Comparison of ENCODE assay signal across 15 cellular contexts in the genomic region with DNA sequence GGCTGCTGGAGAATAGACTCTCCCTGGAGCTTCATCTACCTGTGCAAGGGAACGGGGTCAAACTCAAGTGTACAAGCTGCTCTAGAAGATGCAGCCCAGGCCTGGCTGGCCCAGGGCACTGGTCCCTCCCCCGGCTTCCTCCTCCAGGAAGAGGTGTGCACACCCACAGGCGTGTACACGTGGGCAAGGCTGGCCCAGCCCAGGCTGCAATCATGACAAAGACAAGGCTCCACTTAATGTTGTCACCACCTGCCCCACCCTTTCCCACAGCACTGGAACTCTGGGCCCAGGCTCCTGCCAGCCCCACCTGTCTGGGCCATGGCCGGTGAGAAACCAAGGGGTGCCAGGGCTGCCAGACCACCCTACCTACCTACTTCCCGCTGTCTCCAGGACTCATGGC. TPM values are rescaled to one million over a fixed set of nuclear protein-coding genes. Genes with fewer than 3 reads are reported as not detected.
DNase-seq lines count a peak whose midpoint lies in the region; ATAC-seq, FAIRE-seq and TF ChIP-seq lines count a peak whose summit lies in the region.
"Had no signal": no experiment of that assay in that cellular context is flagged by ENCODE, and none has a peak within 500 bp of the region (broad histone marks: within the 10 kb centered on the region; RNA-seq: fewer than 3 reads in every experiment).

No MANE protein-coding gene starts in this region.

- H3K36me3 ChIP-seq in GM12878 (ENCODE audit: control insufficient read depth in 2 of 2, insufficient read depth in 2 of 2, low read length in 1 of 2) = no peaks in the 10 kb centered on the region
- H3K36me3 ChIP-seq in small intestine (ENCODE audit: control insufficient read depth in 2 of 2, insufficient read depth in 2 of 2, low read length in 2 of 2) = no peaks in the 10 kb centered on the region
- H3K36me3 ChIP-seq: SJCRH30 had no signal

- H3K27ac Mint-ChIP-seq in H9 = no peak overlapping the region

- CTCF ChIA-PET in GM12878 (lab: Yijun Ruan, JAX) = no interaction called here

- H2AK5ac ChIP-seq in H9 (ENCODE audit: insufficient read length, low read length) = no peak overlapping the region

- no peaks in the 10 kb centered on the region for H3K23me2 ChIP-seq in H9 (ENCODE audit: insufficient read length, low read depth, low read length, poor library complexity, severe bottlenecking)

- H3K9ac ChIP-seq in GM12878 (ENCODE audit: control insufficient read depth, insufficient read depth, low read length) (no peak overlapping the region), H9 (ENCODE audit: extremely low read depth, insufficient read length, low read length) (no peak overlapping the region)

- peaks cover 3 to 6% of the 10 kb centered on the region in 2 experiments; a peak in 3 of 4 replicates for H3K27me3 ChIP-seq in GM12878 (replicated peaks in 1 of 2; ENCODE audit: control insufficient read depth in 2 of 2, insufficient read depth in 2 of 2, low read length in 1 of 2)
- H3K27me3 ChIP-seq in small intestine (ENCODE audit: control insufficient read depth in 2 of 2, insufficient read depth in 2 of 2, low read length in 2 of 2) = peaks cover 6 to 30% of the 10 kb centered on the region in 2 donors
- H3K27me3 ChIP-seq in H9 (ENCODE audit: insufficient read depth, low read length) = peaks cover 16% of the 10 kb centered on the region; the same call in 1 of the 2 replicates
- H3K27me3 ChIP-seq: SJCRH30 had no signal

- ATAC-seq in GM12878 (peak; percentile 43; the same call in 2 of the 3 replicates), GM21723 (IDR thresholded peaks at IDR 0.05; ENCODE audit: unreplicated experiment) (no peak)

- H3K14ac ChIP-seq in H9 (ENCODE audit: insufficient read depth, low read length) = no peak overlapping the region

- no peak for TF ChIP-seq RAD21 in GM12878 (IDR thresholded peaks at IDR 0.05; ENCODE audit: insufficient read depth, low read depth, low read length)

- H3K9me3 ChIP-seq in GM12878 (replicated peaks; ENCODE audit: control insufficient read depth, insufficient read depth, low read length) (no peaks in the 10 kb centered on the region; the same call in 2 of the 3 replicates), small intestine (ENCODE audit: control insufficient read depth, low read depth) (no peaks in the 10 kb centered on the region), H9 (ENCODE audit: control insufficient read depth, low read depth, low read length) (no peaks in the 10 kb centered on the region)
- H3K9me3 ChIP-seq: SJCRH30 had no signal

- H3K27ac ChIP-seq in GM12878 (ENCODE audit: control insufficient read depth, insufficient read depth) = no peak overlapping the region
- no peak overlapping the region for H3K27ac ChIP-seq in small intestine (ENCODE audit: low read depth in 1 of 2, low read length in 1 of 2)
- no peak overlapping the region for H3K27ac ChIP-seq in H9 (ENCODE audit: insufficient read length, low read depth, low read length)
- H3K27ac ChIP-seq: SJCRH30 had no signal

- no peaks in the 10 kb centered on the region for H3K4me1 Mint-ChIP-seq in H9

- H2BK5ac ChIP-seq in H9 (ENCODE audit: insufficient read length, low read length) = no peak overlapping the region

- H2BK15ac ChIP-seq in H9 (ENCODE audit: low read depth, low read length) = no peak overlapping the region

- H4K8ac ChIP-seq in H9 (replicated peaks; ENCODE audit: insufficient read length, low read depth, low read length) = no peak overlapping the region

- in situ Hi-C loops in GM12878 (cut with MboI) = no loop called here

- intact Hi-C loops in GM12878 (cut with micrococcal nuclease; ENCODE audit: unreplicated experiment) = no loop called here

- H2BK20ac ChIP-seq in H9 (ENCODE audit: low read depth, low read length, poor library complexity, severe bottlenecking) = no peak overlapping the region

- RAD21 ChIA-PET in GM12878 (lab: Charles Lee; ENCODE audit: unreplicated experiment) = no interaction called here

- no peak overlapping the region for H4K5ac ChIP-seq in H9 (ENCODE audit: insufficient read length, low read depth, low read length)

- no peak overlapping the region for H3K23ac ChIP-seq in H9 (ENCODE audit: insufficient read length, low read depth, low read length)

- TF ChIP-seq CTCF in GM12878 (IDR thresholded peaks at IDR 0.05 in 2 of 3, conservative IDR thresholded peaks at IDR 0.05 in 1 of 3; ENCODE audit: control insufficient read depth in 2 of 3, extremely low read depth in 1 of 3, insufficient read depth in 1 of 3, low read depth in 3 of 3, low read length in 3 of 3) = no peak
- no peak for TF ChIP-seq CTCF in H9 (conservative IDR thresholded peaks at IDR 0.05)

- H3K79me2 ChIP-seq in GM12878 (ENCODE audit: control insufficient read depth, insufficient read depth, low read length) = no peaks in the 10 kb centered on the region
- no peaks in the 10 kb centered on the region for H3K79me2 ChIP-seq in H9 (ENCODE audit: insufficient read depth, low read length)

- no peak for TF ChIP-seq POLR2A in GM12878 (IDR thresholded peaks at IDR 0.05; ENCODE audit: low read depth, low read length)

- DNase-seq in activated effector memory CD4-positive, alpha-beta T cell treated with anti-CD3 and anti-CD28 coated beads, Interleukin-2, amount 50 U/mL, for 16 hours = peak; percentile 58
- DNase-seq in activated effector memory CD4-positive, alpha-beta T cell treated with Interleukin-2 at 50 U/mL for 16 hours = no peak
- DNase-seq in LoVo (ENCODE audit: low spot score) = peak; percentile 84
- DNase-seq in GM12878 (ENCODE audit: low read depth, low spot score) = no peak
- DNase-seq in small intestine = peak; percentile 76
- no peak for DNase-seq in H9
- no peak for DNase-seq in SHP77 (lab: John Stamatoyannopoulos, UW)
- DNase-seq: cerebellar nuclear complex, hippocampal formation, NCI-H1105 treated with DMSO at 0.1 percent for 48 hours, NCI-H69, SJCRH30 had no signal

- H3K4me3 Mint-ChIP-seq in H9 = no peak overlapping the region

- FAIRE-seq in GM12878 (lab: Jason Lieb, UNC) (no peak), small intestine (lab: Jason Lieb, UNC) (no peak)

- peaks cover 2 to 5% of the 10 kb centered on the region in 2 experiments; a peak in 2 of 5 replicates for H3K9me3 Mint-ChIP-seq in H9

- 25% methylated on average over 6 of the region's 6 CpGs for WGBS in GM12878 (ENCODE audit: insufficient coverage, insufficient replicate concordance, low lambda C conversion rate, missing lambda C conversion rate)
- WGBS in small intestine, 3 donors = 20 to 43% (median 36%) methylated on average over 6 of the region's 6 CpGs
- WGBS in H9 (ENCODE audit: extremely low coverage, insufficient read length, low lambda C conversion rate) = no CpG with 5 or more reads among the region's 6 CpGs

- no peaks in the 10 kb centered on the region for H3K36me3 Mint-ChIP-seq in H9 (ENCODE audit: insufficient read depth in 1 of 3, low read depth in 3 of 3)

- H4K91ac ChIP-seq in H9 (ENCODE audit: insufficient read length, low read depth, low read length) = no peak overlapping the region

- SMC1A ChIA-PET in GM12878 (lab: Charles Lee; ENCODE audit: uncharacterized antibody, unreplicated experiment) = interaction anchor here (0.6 kb wide), 1 partner anchor 356 kb away, joined by 3 read pairs; no protein-coding TSS in a partner anchor

- no TSS peak for BruUV-seq in GM12878 (replicated peaks; lab: Mats Ljungman, UMichigan)

- H3K4ac ChIP-seq in H9 (ENCODE audit: low read depth, low read length) = no peak overlapping the region

- no peak for TF ChIP-seq EP300 in GM12878 (IDR thresholded peaks at IDR 0.05; ENCODE audit: borderline replicate concordance in 1 of 2, control insufficient read depth in 1 of 2, low read depth in 2 of 2, low read length in 2 of 2)

- no peak overlapping the region for H2BK12ac ChIP-seq in H9 (ENCODE audit: insufficient read length, low read depth, low read length)

- H2AFZ ChIP-seq in GM12878 (ENCODE audit: control insufficient read depth, low read depth, low read length) (no peak overlapping the region), H9 (ENCODE audit: low read length) (no peak overlapping the region)

- H3T11ph ChIP-seq in H9 (ENCODE audit: low read length) = no peak overlapping the region

- H3K18ac ChIP-seq in H9 (ENCODE audit: insufficient read length, low read depth, low read length) = no peak overlapping the region

- H3K56ac ChIP-seq in H9 (ENCODE audit: insufficient read length, low read depth, low read length) = no peak overlapping the region

- H3K4me2 ChIP-seq in GM12878 (ENCODE audit: control insufficient read depth, insufficient read depth) (no peak overlapping the region), H9 (ENCODE audit: insufficient read depth, insufficient read length, low read length) (no peak overlapping the region)

- POLR2A ChIA-PET in GM12878 (lab: Charles Lee) = no interaction called here

- no peak overlapping the region for H3K4me3 ChIP-seq in GM12878
- H3K4me3 ChIP-seq in small intestine (ENCODE audit: low read depth in 1 of 2, low read length in 2 of 2) = no peak overlapping the region
- H3K4me3 ChIP-seq: SJCRH30 had no signal

- H3K27me3 Mint-ChIP-seq in H9 (ENCODE audit: low read depth) = peaks cover 9% of the 10 kb centered on the region

- no peak overlapping the region for H2BK120ac ChIP-seq in H9 (ENCODE audit: low read depth, low read length, poor library complexity, severe bottlenecking)

- H3K4me1 ChIP-seq in GM12878 (ENCODE audit: control insufficient read depth, insufficient read depth, low read length) (no peaks in the 10 kb centered on the region), small intestine (ENCODE audit: control insufficient read depth in 2 of 2, insufficient read depth in 1 of 2, low read depth in 1 of 2, low read length in 1 of 2) (peaks cover 0 to 3% of the 10 kb centered on the region in 2 donors), H9 (ENCODE audit: insufficient read depth, low read length) (no peaks in the 10 kb centered on the region)
- H3K4me1 ChIP-seq: SJCRH30 had no signal

- no peaks in the 10 kb centered on the region for H4K20me1 ChIP-seq in GM12878 (ENCODE audit: control insufficient read depth, insufficient read depth)
- H4K20me1 ChIP-seq in H9 (ENCODE audit: control insufficient read depth, insufficient read depth, insufficient read length) = no peaks in the 10 kb centered on the region

- no peaks in the 10 kb centered on the region for H3K79me1 ChIP-seq in H9 (ENCODE audit: insufficient read depth, low read depth, low read length, poor library complexity, severe bottlenecking)

RNA-seq across cellular contexts. Expression of a gene that starts 29.6 kb away (rescaled TPM):
- total RNA-seq in GM12878 (2013; cell fraction: nucleolus; rRNA removed) = not detected in 2 replicates
- not detected in 2 replicates for total RNA-seq in GM12878 (2014; rRNA removed)
- not detected in 2 replicates for total RNA-seq in GM12878 (2014; rRNA removed; fragmentation: Illumina TruSeq; extraction: Trizol)
- total RNA-seq in GM12878 (2021) = not detected in 2 replicates
- not detected for polyA plus RNA-seq in GM12878 (2011; ENCODE audit: low read depth)
- polyA plus RNA-seq in GM12878 (2011; rRNA removed) = not detected in 2 replicates
- polyA plus RNA-seq in GM12878 (2011; cell fraction: cytosol; rRNA removed) = not detected in 2 replicates
- polyA plus RNA-seq in GM12878 (2011; cell fraction: nucleus; rRNA removed) = not detected in 2 replicates
- 0.13 TPM in 1 of 2 replicates, not detected in the other for polyA plus RNA-seq in GM12878 (2012)
- polyA plus RNA-seq in GM12878 (2014; fragmentation: Illumina TruSeq; extraction: Trizol) = 0.21 TPM in 1 of 2 replicates, not detected in the other
- polyA plus RNA-seq in GM12878 (2014; fragmentation: Nextera tagmentation; extraction: Ambion mirVana) = not detected
- not detected in 2 replicates for polyA plus RNA-seq in GM12878 (2014; rRNA removed)
- polyA plus RNA-seq in GM12878 (2016; fragmentation: Nextera tagmentation; extraction: Ambion mirVana) = not detected
- polyA minus RNA-seq in GM12878 (2011; rRNA and poly(A)+ RNA removed) = not detected in 2 replicates
- not detected in 2 replicates for polyA minus RNA-seq in GM12878 (2011; cell fraction: cytosol; rRNA and poly(A)+ RNA removed)
- not detected in 2 replicates for polyA minus RNA-seq in GM12878 (2011; cell fraction: nucleus; rRNA and poly(A)+ RNA removed)
- polyA plus RNA-seq in small intestine = not detected
- total RNA-seq in H9 (2021) = 0.15 and 0.20 TPM in 2 replicates
- total RNA-seq: epithelial cell of proximal tubule, osteocyte, SJCRH30 had no signal

RNA-seq across cellular contexts. Expression of a gene that starts 57.7 kb away (rescaled TPM):
- not detected in 2 replicates for total RNA-seq in GM12878 (2013; cell fraction: nucleolus; rRNA removed)
- total RNA-seq in GM12878 (2014; rRNA removed) = not detected in 2 replicates
- total RNA-seq in GM12878 (2014; rRNA removed; fragmentation: Illumina TruSeq; extraction: Trizol) = not detected in 2 replicates
- total RNA-seq in GM12878 (2021) = not detected in 2 replicates
- polyA plus RNA-seq in GM12878 (2011; ENCODE audit: low read depth) = not detected
- polyA plus RNA-seq in GM12878 (2011; rRNA removed) = not detected in 2 replicates
- polyA plus RNA-seq in GM12878 (2011; cell fraction: cytosol; rRNA removed) = not detected in 2 replicates
- polyA plus RNA-seq in GM12878 (2011; cell fraction: nucleus; rRNA removed) = not detected in 2 replicates
- 0.07 TPM in 1 of 2 replicates, not detected in the other for polyA plus RNA-seq in GM12878 (2012)
- polyA plus RNA-seq in GM12878 (2014; fragmentation: Illumina TruSeq; extraction: Trizol) = not detected in 2 replicates
- not detected for polyA plus RNA-seq in GM12878 (2014; fragmentation: Nextera tagmentation; extraction: Ambion mirVana)
- not detected in 2 replicates for polyA plus RNA-seq in GM12878 (2014; rRNA removed)
- polyA plus RNA-seq in GM12878 (2016; fragmentation: Nextera tagmentation; extraction: Ambion mirVana) = not detected
- polyA minus RNA-seq in GM12878 (2011; rRNA and poly(A)+ RNA removed) = not detected in 2 replicates
- polyA minus RNA-seq in GM12878 (2011; cell fraction: cytosol; rRNA and poly(A)+ RNA removed) = not detected in 2 replicates
- polyA minus RNA-seq in GM12878 (2011; cell fraction: nucleus; rRNA and poly(A)+ RNA removed) = not detected in 2 replicates
- under 1 TPM in 1 of 3 donors, not detected in 2; 0.01 TPM for polyA plus RNA-seq in small intestine
- total RNA-seq in H9 (2021) = 1.3 and 1.4 TPM in 2 replicates
- total RNA-seq: epithelial cell of proximal tubule, osteocyte, SJCRH30 had no signal

Comparison
In these comparisons a context has a peak if more than half of its experiments do, and no peak if none do; other contexts are left out.
1. DNase-seq: peak in activated effector memory CD4-positive, alpha-beta T cell treated with anti-CD3 and anti-CD28 coated beads, Interleukin-2, amount 50 U/mL, for 16 hours (single experiment), LoVo (single experiment) and small intestine (single experiment); none in activated effector memory CD4-positive, alpha-beta T cell treated with Interleukin-2 at 50 U/mL for 16 hours (single experiment), GM12878 (single experiment), H9 (single experiment) and SHP77 (0 of 2).